In genomic region chr4:119209077-119209476, GRCh38 we compare ENCODE assay signal across 8 cellular contexts. TPM values are rescaled to one million over a fixed set of nuclear protein-coding genes. Genes with fewer than 3 reads are reported as not detected.
DNase-seq lines count a peak whose midpoint lies in the region; ATAC-seq and TF ChIP-seq lines count a peak whose summit lies in the region.

No MANE protein-coding gene starts in this region.

- H3K9me3 ChIP-seq in mammary epithelial cell (replicated peaks; ENCODE audit: insufficient read depth, low read length) (no peaks in the 10 kb centered on the region), testis (no peaks in the 10 kb centered on the region)

- H3K79me2 ChIP-seq in mammary epithelial cell (ENCODE audit: insufficient read depth, low read length) = peaks cover 21% of the 10 kb centered on the region

- DNase-seq in NOMO-1 treated with dmso at 0.1 percent for 144 hours (lab: John Stamatoyannopoulos, UW; ENCODE audit: unreplicated experiment) (peak; percentile 78), mammary epithelial cell (peak; percentile 98), testis (no peak), coronary artery (ENCODE audit: low spot score) (no peak)
- DNase-seq in stimulated activated CD4-positive, alpha-beta T cell treated with anti-CD3 and anti-CD28 coated beads, Interleukin-15, amount 100 ng/mL, for 24 hours = peak; percentile 62

- H4K20me1 ChIP-seq in mammary epithelial cell (ENCODE audit: insufficient read depth, low read length) = no peaks in the 10 kb centered on the region

- no TSS peak for BruUV-seq in mammary epithelial cell (replicated peaks; lab: Mats Ljungman, UMichigan)

- TF ChIP-seq POLR2A in testis (IDR thresholded peaks at IDR 0.05) = no peak

- in situ Hi-C loops in mammary epithelial cell (cut with MboI; ENCODE audit: low sequenced_read_pairs in 2 of 2) = no loop called here

- CTCF ChIA-PET in mammary epithelial cell (lab: Charles Lee; ENCODE audit: low non-redundant PET) = interaction anchor here (0.5 kb wide), 1 partner anchor 168 kb away, joined by 4 read pairs; no protein-coding TSS in a partner anchor

- intact Hi-C loops in mammary epithelial cell (cut with micrococcal nuclease) = no loop called here
- intact Hi-C loops in testis (cut with DNase I; ENCODE audit: low total_unique reads) = no loop called here

- TF ChIP-seq CTCF in mammary epithelial cell (conservative IDR thresholded peaks at IDR 0.05 in 1 of 2, IDR thresholded peaks at IDR 0.05 in 1 of 2; ENCODE audit: extremely low read depth in 1 of 2, insufficient read depth in 1 of 2, low read depth in 1 of 2, low read length in 2 of 2) (no peak), testis (IDR thresholded peaks at IDR 0.05) (no peak), coronary artery (IDR thresholded peaks at IDR 0.05) (no peak)

- H3K27me3 ChIP-seq in mammary epithelial cell (ENCODE audit: insufficient read depth, low read length) (no peaks in the 10 kb centered on the region), testis (no peaks in the 10 kb centered on the region)

- peaks cover 29% of the 10 kb centered on the region for H3K4me1 ChIP-seq in mammary epithelial cell (ENCODE audit: insufficient read depth, low read length)
- peaks cover 25% of the 10 kb centered on the region for H3K4me1 ChIP-seq in testis

- peak overlapping the region; percentile 68 for H3K9ac ChIP-seq in mammary epithelial cell (ENCODE audit: insufficient read depth, low read length)

- no peak overlapping the region for H2AFZ ChIP-seq in mammary epithelial cell (ENCODE audit: low read depth, low read length)

- H3K4me3 ChIP-seq in mammary epithelial cell (replicated peaks in 1 of 3; ENCODE audit: insufficient read depth in 1 of 3, low read depth in 2 of 3, low read length in 3 of 3) = no peak overlapping the region
- no peak overlapping the region for H3K4me3 ChIP-seq in testis
- no peak overlapping the region for H3K4me3 ChIP-seq in coronary artery

- peak overlapping the region; percentile 61 for H3K4me2 ChIP-seq in mammary epithelial cell (ENCODE audit: insufficient read depth, low read depth, low read length)

- dilution Hi-C loops in mammary epithelial cell (cut with HindIII; ENCODE audit: low sequenced_read_pairs) = no loop called here

- H3K27ac ChIP-seq in mammary epithelial cell (ENCODE audit: insufficient read depth, low read depth, low read length) (peak overlapping the region; percentile 100), testis (no peak overlapping the region), coronary artery (peak overlapping the region in 1 of 2 donors; percentile 74)

- ATAC-seq in GM18508 (IDR thresholded peaks at IDR 0.05; ENCODE audit: insufficient read depth, unreplicated experiment) = peak; percentile 22
- no peak for ATAC-seq in GM19035 (IDR thresholded peaks at IDR 0.05; ENCODE audit: unreplicated experiment)
- no peak for ATAC-seq in GM18909 (IDR thresholded peaks at IDR 0.05; ENCODE audit: poor library complexity, unreplicated experiment)

- H3K36me3 ChIP-seq in mammary epithelial cell (ENCODE audit: insufficient read depth, low read length) (no peaks in the 10 kb centered on the region), testis (ENCODE audit: low read depth, missing control alignments) (no peaks in the 10 kb centered on the region)

RNA-seq across cellular contexts. Expression of gene USP53, which starts 3.4 kb away (rescaled TPM):
- total RNA-seq in mammary epithelial cell (10 to 100 TPM; 41.1 to 62.0 TPM), testis (10 to 100 TPM; 46.9 to 48.1 TPM)
- polyA plus RNA-seq in mammary epithelial cell (10.4 TPM), testis (ENCODE audit: insufficient read depth, low read depth, low replicate concordance) (13.1 TPM)
- polyA minus RNA-seq in mammary epithelial cell = 25.0 TPM

Comparison
In these comparisons a context has a peak if more than half of its experiments do, and no peak if none do; other contexts are left out.
1. DNase-seq: peak in NOMO-1 treated with dmso at 0.1 percent for 144 hours (single experiment), mammary epithelial cell (single experiment) and stimulated activated CD4-positive, alpha-beta T cell treated with anti-CD3 and anti-CD28 coated beads, Interleukin-15, amount 100 ng/mL, for 24 hours (single experiment); none in testis (single experiment) and coronary artery (single experiment).